In the genomic region with DNA sequence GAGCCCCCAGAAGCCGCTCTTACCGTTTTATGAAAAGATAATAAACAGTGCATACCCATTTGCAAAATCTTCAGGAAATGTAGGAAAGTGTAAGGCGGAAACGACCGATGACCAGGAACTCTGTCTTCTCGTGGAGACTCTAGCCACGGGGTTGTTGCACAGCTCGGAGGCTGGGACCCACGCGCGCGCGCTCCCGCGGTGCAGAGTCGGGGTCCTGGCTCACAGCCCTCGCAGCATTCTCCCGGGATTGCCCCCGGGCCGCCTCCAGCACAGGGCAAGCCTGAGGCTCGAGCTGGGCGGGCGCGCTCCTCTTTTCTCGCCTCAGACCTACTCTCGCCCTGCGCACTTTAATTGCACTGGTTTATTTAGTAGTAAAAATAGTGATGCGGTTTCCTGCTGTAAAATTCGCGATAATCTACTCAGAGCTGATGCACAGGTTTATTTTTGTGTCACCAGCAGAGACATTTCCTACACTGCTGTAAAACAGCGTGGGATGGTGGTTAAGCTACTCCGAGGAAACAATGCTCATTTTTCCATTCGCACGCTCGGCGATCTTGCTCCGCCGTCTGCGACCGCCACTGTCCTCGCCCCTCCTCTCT, we compare ENCODE assay signal across 6 cellular contexts. TPM values are rescaled to one million over a fixed set of nuclear protein-coding genes. Genes with fewer than 3 reads are reported as not detected.
A peak's percentile ranks its signal among the peaks of the same experiment; 100 is the strongest.
DNase-seq lines count a peak whose midpoint lies in the region; ATAC-seq and TF ChIP-seq lines count a peak whose summit lies in the region.

No MANE protein-coding gene starts in this region.

- H3K4me3 ChIP-seq in AG09309 (ENCODE audit: control insufficient read depth, low read depth, low read length) (peak overlapping the region; percentile 78), fibroblast of villous mesenchyme (ENCODE audit: low read depth, low read length) (peak overlapping the region; percentile 87)

- TF ChIP-seq CTCF in AG09309 (IDR thresholded peaks at IDR 0.05; ENCODE audit: control insufficient read depth, insufficient read depth, low read depth, low read length, missing control alignments) (no peak), fibroblast of villous mesenchyme (IDR thresholded peaks at IDR 0.05; ENCODE audit: insufficient read depth, low read depth, low read length) (no peak)

- no peak for ATAC-seq in GM21515 (IDR thresholded peaks at IDR 0.05; ENCODE audit: unreplicated experiment)
- no peak for ATAC-seq in HG03196 (IDR thresholded peaks at IDR 0.05; ENCODE audit: unreplicated experiment)

- no peak for DNase-seq in AG09309 (ENCODE audit: low read depth)
- DNase-seq in T-helper 22 cell (ENCODE audit: low read depth) = peak; percentile 23
- peak; percentile 47 for DNase-seq in fibroblast of villous mesenchyme (ENCODE audit: low read depth)
- peak; percentile 76 for DNase-seq in stimulated activated CD4-positive, alpha-beta T cell treated with anti-CD3 and anti-CD28 coated beads, Interleukin-4, amount 100 ng/mL, for 24 hours

RNA-seq across cellular contexts. Expression of gene TRIM7, which starts 15.5 kb away (rescaled TPM):
- 2.2 and 2.3 TPM in 2 replicates for total RNA-seq in fibroblast of villous mesenchyme

RNA-seq across cellular contexts. Expression of gene TRIM41, which starts 33.6 kb away (rescaled TPM):
- total RNA-seq in fibroblast of villous mesenchyme = 9.9 and 12.2 TPM in 2 replicates

RNA-seq across cellular contexts. Expression of gene OR2V2, which starts 42.1 kb away (rescaled TPM):
- total RNA-seq in fibroblast of villous mesenchyme = not detected in 2 replicates

RNA-seq across cellular contexts. Expression of gene RACK1, which starts 54.2 kb away (rescaled TPM):
- total RNA-seq in fibroblast of villous mesenchyme = 3,386 and 3,800 TPM in 2 replicates

RNA-seq across cellular contexts. Expression of gene OR2V1, which starts 58.5 kb away (rescaled TPM):
- total RNA-seq in fibroblast of villous mesenchyme = not detected in 2 replicates
